In genomic region chr16:49268667-49269066, GRCh38 we compare ENCODE assay signal across 34 cellular contexts. TPM values are rescaled to one million over a fixed set of nuclear protein-coding genes. Genes with fewer than 3 reads are reported as not detected.
"Had no signal": no experiment of that assay in that cellular context is flagged by ENCODE, and none has a peak within 500 bp of the region (broad histone marks: within the 10 kb centered on the region; RNA-seq: fewer than 3 reads in every experiment).

No MANE protein-coding gene starts in this region.

- H3K27me3 ChIP-seq: adrenal gland, ascending aorta had no signal

- H3K27ac ChIP-seq: adrenal gland, ascending aorta, cardiac muscle cell, VCaP had no signal

- H3K4me1 ChIP-seq: adrenal gland, ascending aorta had no signal

- DNase-seq: activated B cell treated with CpG ODN at 0.5 μM for 24 hours; activated CD4-positive, alpha-beta memory T cell treated with anti-CD3 and anti-CD28 coated beads for 36 hours; activated CD4-positive, alpha-beta T cell treated with anti-CD3 and anti-CD28 coated beads for 4 hours; activated CD4-positive, alpha-beta T cell treated with anti-CD3 and anti-CD28 coated beads, Interleukin-2, amount 10 ng/mL, durations not matched to agents 24 days and 14 days; activated CD4-positive, alpha-beta T cell treated with anti-CD3 and anti-CD28 coated beads, Interleukin-2, amount 50 U/mL, for 1 hour; activated CD4-positive, alpha-beta T cell treated with anti-CD3 and anti-CD28 coated beads, Interleukin-2, amount 50 U/mL, for 4 hours; activated CD4-positive, CD25-positive, alpha-beta regulatory T cell treated with anti-CD3 and anti-CD28 coated beads, Interleukin-2, amount 50 U/mL, for 72 hours; activated CD8-positive, alpha-beta memory T cell treated with anti-CD3 and anti-CD28 coated beads, Interleukin-2, amount 50 U/mL, for 4 hours; activated CD8-positive, alpha-beta T cell treated with anti-CD3 and anti-CD28 coated beads for 36 hours; activated effector memory CD4-positive, alpha-beta T cell treated with anti-CD3 and anti-CD28 coated beads, Interleukin-2, amount 50 U/mL, for 16 hours; activated gamma-delta T cell treated with Interleukin-2 at 50 U/mL for 16 hours; activated naive CD4-positive, alpha-beta T cell; activated naive CD4-positive, alpha-beta T cell treated with anti-CD3 and anti-CD28 coated beads for 36 hours; activated naive CD4-positive, alpha-beta T cell treated with anti-CD3 and anti-CD28 coated beads, Interleukin-2, amount 50 U/mL, for 16 hours; activated naive CD8-positive, alpha-beta T cell treated with anti-CD3 and anti-CD28 coated beads for 36 hours; activated T-cell treated with anti-CD3 and anti-CD28 coated beads for 4 hours; activated T-cell treated with anti-CD3 and anti-CD28 coated beads, Interleukin-2, amount 50 U/mL, for 1 hour; activated T-cell treated with anti-CD3 and anti-CD28 coated beads, Interleukin-2, amount 50 U/mL, for 4 hours; activated T-cell treated with anti-CD3 and anti-CD28 coated beads, Interleukin-2, amount 50 U/mL, for 72 hours; adrenal gland; amniotic stem cell; anterior cingulate cortex; caudate nucleus; T-helper 1 cell; T-helper 2 cell; T-helper 9 cell had no signal

- H3K36me3 ChIP-seq: adrenal gland, ascending aorta, cardiac muscle cell had no signal

- H3K4me3 ChIP-seq: adrenal gland, ascending aorta, cardiac muscle cell had no signal

RNA-seq across cellular contexts. Expression of gene CBLN1, which starts 13.0 kb away (rescaled TPM):
- total RNA-seq: activated B cell treated with CpG ODN at 0.5 μM for 24 hours; activated CD4-positive, alpha-beta memory T cell treated with anti-CD3 and anti-CD28 coated beads for 36 hours; activated CD4-positive, alpha-beta T cell treated with anti-CD3 and anti-CD28 coated beads, Interleukin-2, amount 10 ng/mL, durations not matched to agents 24 days and 14 days; activated CD8-positive, alpha-beta memory T cell treated with anti-CD3 and anti-CD28 coated beads for 36 hours; activated CD8-positive, alpha-beta T cell treated with anti-CD3 and anti-CD28 coated beads for 36 hours; activated naive CD4-positive, alpha-beta T cell treated with anti-CD3 and anti-CD28 coated beads for 36 hours; activated naive CD4-positive, alpha-beta T cell treated with anti-CD3 and anti-CD28 coated beads, Interleukin-2, amount 50 U/mL, for 72 hours; activated naive CD8-positive, alpha-beta T cell treated with anti-CD3 and anti-CD28 coated beads for 36 hours; activated T-cell treated with anti-CD3 and anti-CD28 coated beads, Interleukin-2, amount 50 U/mL, for 4 hours; activated T-cell treated with anti-CD3 and anti-CD28 coated beads, Interleukin-2, amount 50 U/mL, for 72 hours; activated T-helper 1 cell treated with anti-CD3 and anti-CD28 coated beads, Interleukin-12 subunit alpha, Interleukin-12 subunit beta, Interleukin-2, Interleukin-4 antibody, amounts not matched to agents 30 ng/mL and 10 ng/mL and 1 ng/mL, durations not matched to agents 14 hours and 24 hours and 36 hours; activated T-helper 17 cell treated with anti-CD3 and anti-CD28 coated beads, Interleukin-2, amount 50 U/mL, for 72 hours; ascending aorta; bronchial epithelial cell had no signal
